Comparison of ENCODE assay signal across 1 cellular context in the genomic region with DNA sequence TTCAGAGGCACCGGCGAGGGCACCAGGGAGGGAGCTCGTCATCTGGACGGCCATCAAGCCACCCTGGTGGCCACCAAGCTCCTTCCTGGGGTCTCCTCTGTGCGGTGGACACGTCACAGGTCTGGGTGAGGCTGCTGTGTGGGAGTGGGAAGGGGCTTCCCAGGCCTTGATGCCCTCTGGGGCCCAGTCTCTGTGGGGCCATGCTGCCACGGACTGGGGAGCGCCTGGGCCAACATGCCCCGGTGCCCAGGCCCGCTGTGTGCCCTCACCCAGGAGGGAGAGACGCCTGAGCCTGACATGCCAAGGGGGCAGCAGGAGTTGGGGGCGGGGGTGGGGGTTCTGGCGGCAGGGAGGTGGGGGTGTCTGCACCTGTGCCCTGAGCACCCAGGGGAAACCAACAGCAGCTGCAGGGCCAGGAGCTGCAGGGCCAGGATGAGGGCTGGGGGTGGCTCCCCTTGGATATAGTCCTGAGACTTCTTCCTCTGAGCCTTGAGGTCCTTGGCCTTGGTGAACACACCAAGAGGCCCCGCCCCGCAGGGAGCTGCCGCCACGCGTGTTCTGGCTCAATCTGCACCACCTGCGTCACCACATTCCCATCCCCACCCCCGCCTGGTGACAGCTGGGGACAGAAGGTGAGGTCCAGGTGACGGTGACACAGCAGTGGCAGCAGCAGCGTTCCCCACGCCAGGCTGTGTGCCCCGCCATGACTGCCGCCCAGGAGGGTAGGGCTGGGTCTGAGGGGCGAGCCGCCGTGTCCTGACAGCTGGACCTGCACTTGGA.
TF ChIP-seq lines count a peak whose summit lies in the region.

No MANE protein-coding gene starts in this region.

TF ChIP-seq in WTC11, 78 proteins besides CTCF, POLR2A, EP300 and RAD21 (continued from another document):
- no peak for TF ChIP-seq NFE2L1 (CRISPR knock-in tag; IDR thresholded peaks at IDR 0.05)
- TF ChIP-seq USF1 (CRISPR knock-in tag; IDR thresholded peaks at IDR 0.05), result no peak
- TF ChIP-seq NR1H2 (CRISPR knock-in tag; IDR thresholded peaks at IDR 0.05), result no peak
- no peak for TF ChIP-seq IRF2 (CRISPR knock-in tag; IDR thresholded peaks at IDR 0.05; ENCODE audit: borderline replicate concordance, low read depth)
- no peak for TF ChIP-seq IRF1 (CRISPR knock-in tag; IDR thresholded peaks at IDR 0.05)
- TF ChIP-seq, protein P1, sequence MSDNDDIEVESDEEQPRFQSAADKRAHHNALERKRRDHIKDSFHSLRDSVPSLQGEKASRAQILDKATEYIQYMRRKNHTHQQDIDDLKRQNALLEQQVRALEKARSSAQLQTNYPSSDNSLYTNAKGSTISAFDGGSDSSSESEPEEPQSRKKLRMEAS (CRISPR knock-in tag; IDR thresholded peaks at IDR 0.05), result no peak
- no peak for TF ChIP-seq JUN (CRISPR knock-in tag; IDR thresholded peaks at IDR 0.05)
- TF ChIP-seq TP53 (CRISPR knock-in tag; IDR thresholded peaks at IDR 0.05), result no peak
- no peak for TF ChIP-seq GRHL2 (CRISPR knock-in tag; IDR thresholded peaks at IDR 0.05; ENCODE audit: insufficient replicate concordance, severe bottlenecking)
- TF ChIP-seq TEAD1 (CRISPR knock-in tag; IDR thresholded peaks at IDR 0.05), result no peak
- TF ChIP-seq, protein P2, sequence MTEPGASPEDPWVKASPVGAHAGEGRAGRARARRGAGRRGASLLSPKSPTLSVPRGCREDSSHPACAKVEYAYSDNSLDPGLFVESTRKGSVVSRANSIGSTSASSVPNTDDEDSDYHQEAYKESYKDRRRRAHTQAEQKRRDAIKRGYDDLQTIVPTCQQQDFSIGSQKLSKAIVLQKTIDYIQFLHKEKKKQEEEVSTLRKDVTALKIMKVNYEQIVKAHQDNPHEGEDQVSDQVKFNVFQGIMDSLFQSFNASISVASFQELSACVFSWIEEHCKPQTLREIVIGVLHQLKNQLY (CRISPR knock-in tag; IDR thresholded peaks at IDR 0.05), result no peak
- no peak for TF ChIP-seq MYBL2 (CRISPR knock-in tag; IDR thresholded peaks at IDR 0.05)
TF ChIP-seq in WTC11: peak in this region for 0.
